In genomic region chr20:57666106-57666833, GRCh38 we compare ENCODE assay signal across 20 cellular contexts. TPM values are rescaled to one million over a fixed set of nuclear protein-coding genes. Genes with fewer than 3 reads are reported as not detected.
DNase-seq lines count a peak whose midpoint lies in the region; ATAC-seq, FAIRE-seq and TF ChIP-seq lines count a peak whose summit lies in the region.
"Had no signal": no experiment of that assay in that cellular context is flagged by ENCODE, and none has a peak within 500 bp of the region (broad histone marks: within the 10 kb centered on the region; RNA-seq: fewer than 3 reads in every experiment).

No MANE protein-coding gene starts in this region.

- H3K27ac ChIP-seq in kidney (ENCODE audit: low read depth in 2 of 2, low read length in 2 of 2): no peak overlapping the region
- no peak overlapping the region for H3K27ac ChIP-seq in osteoblast (ENCODE audit: low read depth, low read length)
- peak overlapping the region in 1 of 2 donors; percentile 55 for H3K27ac ChIP-seq in tibial artery
- H3K27ac ChIP-seq: A549, GM23248 had no signal

- TF ChIP-seq CTCF in kidney (IDR thresholded peaks at IDR 0.05; ENCODE audit: borderline replicate concordance, extremely low read depth, insufficient read depth) (no peak), osteoblast (IDR thresholded peaks at IDR 0.05; ENCODE audit: extremely low read depth, low read depth, low read length) (no peak), tibial artery (IDR thresholded peaks at IDR 0.05) (no peak)

- no peak for ATAC-seq in left cardiac atrium
- ATAC-seq: A549, GM12878, K562 had no signal

- no peak overlapping the region for H3K4me2 ChIP-seq in osteoblast (ENCODE audit: insufficient read depth, low read length)
- H3K4me2 ChIP-seq: A549 had no signal

- no peak overlapping the region for H2AFZ ChIP-seq in osteoblast (ENCODE audit: low read length)
- H2AFZ ChIP-seq: GM23248 had no signal

- H3K27me3 ChIP-seq in osteoblast (ENCODE audit: insufficient read depth, low read length): no peaks in the 10 kb centered on the region
- H3K27me3 ChIP-seq in tibial artery: no peaks in the 10 kb centered on the region

- H4K20me1 ChIP-seq in osteoblast (ENCODE audit: insufficient read depth, low read length): peaks cover 51% of the 10 kb centered on the region

- H3K79me2 ChIP-seq in osteoblast (ENCODE audit: insufficient read depth, low read length): peaks cover 11% of the 10 kb centered on the region

- no peaks in the 10 kb centered on the region for H3K9me3 ChIP-seq in kidney (ENCODE audit: control insufficient read depth in 1 of 2, low read length in 2 of 2)
- H3K9me3 ChIP-seq in osteoblast (ENCODE audit: low read depth, low read length): no peaks in the 10 kb centered on the region
- no peaks in the 10 kb centered on the region for H3K9me3 ChIP-seq in tibial artery
- H3K9me3 ChIP-seq: A549, Caco-2 had no signal

- H3K36me3 ChIP-seq in kidney (ENCODE audit: control insufficient read depth in 1 of 2, insufficient read depth in 2 of 2, low read length in 2 of 2): no peaks in the 10 kb centered on the region
- H3K36me3 ChIP-seq in osteoblast (ENCODE audit: insufficient read depth, low read length): no peaks in the 10 kb centered on the region
- no peaks in the 10 kb centered on the region for H3K36me3 ChIP-seq in tibial artery

- intact Hi-C loops in left cardiac atrium (cut with DNase I): no loop called here
- intact Hi-C loops in cardiac septum (cut with DNase I): no loop called here
- intact Hi-C loops in kidney (cut with DNase I): no loop called here
- intact Hi-C loops in tibial artery (cut with DNase I; ENCODE audit: low total_unique reads): no loop called here

- FAIRE-seq in kidney (lab: Jason Lieb, UNC): no peak
- FAIRE-seq: A549, GM12878, K562 had no signal

- DNase-seq in left cardiac atrium (peak; percentile 7), cardiac septum (ENCODE audit: low spot score) (no peak), kidney (peak; percentile 56), osteoblast (ENCODE audit: insufficient read length, low spot score, missing footprints) (peak; percentile 62), LoVo (ENCODE audit: low spot score) (no peak), NCI-H2196 treated with DMSO at 0.1 percent for 48 hours (lab: John Stamatoyannopoulos, UW; ENCODE audit: unreplicated experiment) (no peak), tibial artery (no peak), middle frontal gyrus (ENCODE audit: extremely low spot score, low spot score) (no peak)
- DNase-seq: Caco-2, DMS53, GM23248, NCI-H1092, NCI-H2107, NCI-H446, NCI-H748 treated with DMSO at 0.1 percent for 48 hours, SHP77 treated with DMSO at 0.1 percent for 48 hours had no signal

- H3K4me1 ChIP-seq in kidney (ENCODE audit: control insufficient read depth in 1 of 2, insufficient read depth in 1 of 2, low read depth in 1 of 2, low read length in 2 of 2) (peaks cover 8 to 12% of the 10 kb centered on the region in 2 donors), osteoblast (ENCODE audit: insufficient read depth, low read length) (no peaks in the 10 kb centered on the region), tibial artery (peaks cover 0 to 91% (median 65%) of the 10 kb centered on the region in 4 donors)
- H3K4me1 ChIP-seq: Caco-2 had no signal

- H3K4me3 ChIP-seq in kidney (ENCODE audit: low read length in 2 of 2) (no peak overlapping the region), osteoblast (ENCODE audit: insufficient read depth, low read length) (no peak overlapping the region), tibial artery (no peak overlapping the region)
- H3K4me3 ChIP-seq: A549, GM12878, GM23248, K562 had no signal

- no peak overlapping the region for H3K9ac ChIP-seq in kidney (ENCODE audit: low read length in 2 of 2)
- H3K9ac ChIP-seq: GM23248 had no signal

RNA-seq across cellular contexts. Expression of gene PMEPA1, which starts 43.5 kb away (rescaled TPM):
- total RNA-seq in left cardiac atrium: 10 to 100 TPM; 28.3 to 60.3 TPM
- 34.8 TPM for total RNA-seq in cardiac septum
- total RNA-seq in kidney: 30.4 TPM
- 12.9 TPM for polyA plus RNA-seq in kidney (ENCODE audit: insufficient read depth, low read depth, low replicate concordance)
- 20.3 and 23.5 TPM in 2 replicates for total RNA-seq in osteoblast
- polyA plus RNA-seq: K562 had no signal

RNA-seq across cellular contexts. Expression of gene ZBP1, which starts 46.0 kb away (rescaled TPM):
- total RNA-seq in left cardiac atrium (under 1 TPM in 1 of 2 donors, not detected in 1; 0.47 TPM), cardiac septum (0.43 TPM), kidney (3.7 TPM), osteoblast (not detected in 2 replicates)
- not detected for polyA plus RNA-seq in kidney (ENCODE audit: insufficient read depth, low read depth, low replicate concordance)
- total RNA-seq: Caco-2, GM23248, K562, MCF 10A had no signal
- polyA plus RNA-seq: GM23248, K562 had no signal

Comparison
In these comparisons a context has a peak if more than half of its experiments do, and no peak if none do; other contexts are left out.
1. DNase-seq: peak in left cardiac atrium (single experiment), kidney (single experiment) and osteoblast (single experiment); none in cardiac septum (single experiment), LoVo (single experiment), NCI-H2196 treated with DMSO at 0.1 percent for 48 hours (single experiment), tibial artery (0 of 2) and middle frontal gyrus (single experiment).